In genomic region chr4:101419324-101420135, GRCh38 we compare ENCODE assay signal across 9 cellular contexts.
DNase-seq lines count a peak whose midpoint lies in the region; TF ChIP-seq lines count a peak whose summit lies in the region.
"Had no signal": no experiment of that assay in that cellular context is flagged by ENCODE, and none has a peak within 500 bp of the region (broad histone marks: within the 10 kb centered on the region; RNA-seq: fewer than 3 reads in every experiment).

No MANE protein-coding gene starts in this region.

- peaks cover 3% of the 10 kb centered on the region for H3K36me3 Mint-ChIP-seq in activated CD4-positive, alpha-beta T cell treated with anti-CD3 and anti-CD28 coated beads, Interleukin-2, amount 10 ng/mL, durations not matched to agents 24 days and 14 days (ENCODE audit: low read depth)

- H3K4me2 ChIP-seq in MM.1S (ENCODE audit: low read depth, low read length) = peak overlapping the region; percentile 64

- H4K20me1 ChIP-seq in MM.1S (ENCODE audit: insufficient read depth, low read length) = no peaks in the 10 kb centered on the region

- peak overlapping the region; percentile 55 for H3K27ac Mint-ChIP-seq in activated CD4-positive, alpha-beta T cell treated with anti-CD3 and anti-CD28 coated beads, Interleukin-2, amount 10 ng/mL, durations not matched to agents 24 days and 14 days

- peaks cover 4% of the 10 kb centered on the region for H3K9me3 Mint-ChIP-seq in activated CD4-positive, alpha-beta T cell treated with anti-CD3 and anti-CD28 coated beads, Interleukin-2, amount 10 ng/mL, durations not matched to agents 24 days and 14 days

- H3K27me3 Mint-ChIP-seq in activated CD4-positive, alpha-beta T cell treated with anti-CD3 and anti-CD28 coated beads, Interleukin-2, amount 10 ng/mL, durations not matched to agents 24 days and 14 days = peaks cover 26% of the 10 kb centered on the region

- peak overlapping the region; percentile 82 for H3K27ac ChIP-seq in MM.1S (ENCODE audit: low read length)
- H3K27ac ChIP-seq in colonic mucosa = peak overlapping the region; percentile 23

- peak overlapping the region; percentile 71 for H3K4me3 Mint-ChIP-seq in activated CD4-positive, alpha-beta T cell treated with anti-CD3 and anti-CD28 coated beads, Interleukin-2, amount 10 ng/mL, durations not matched to agents 24 days and 14 days

- H3K36me3 ChIP-seq in MM.1S (replicated peaks; ENCODE audit: insufficient read depth, low read length) = no peaks in the 10 kb centered on the region
- H3K36me3 ChIP-seq in colonic mucosa = no peaks in the 10 kb centered on the region

- peak overlapping the region; percentile 61 for H2AFZ ChIP-seq in MM.1S (ENCODE audit: low read length)

- H3K4me3 ChIP-seq in HFF-Myc (replicated peaks; ENCODE audit: low read depth, low read length) (no peak overlapping the region), MM.1S (ENCODE audit: low read length) (peak overlapping the region; percentile 28; the same call in 1 of the 2 replicates), colonic mucosa (no peak overlapping the region)
- H3K4me3 ChIP-seq: skin epidermis had no signal

- H3K9me2 ChIP-seq in MM.1S (replicated peaks; ENCODE audit: insufficient read depth, low read length) = no peaks in the 10 kb centered on the region

- H3K9ac ChIP-seq in MM.1S (ENCODE audit: low read length) (peak overlapping the region; percentile 19; the same call in 1 of the 2 replicates), colonic mucosa (ENCODE audit: low read depth in 2 of 2, low read length in 2 of 2) (no peak overlapping the region)

- H3K79me2 ChIP-seq in MM.1S (ENCODE audit: low read length) = no peaks in the 10 kb centered on the region

- H3K4me1 ChIP-seq in MM.1S (ENCODE audit: low read length) = peaks cover 31% of the 10 kb centered on the region
- H3K4me1 ChIP-seq in colonic mucosa = no peaks in the 10 kb centered on the region

- H3K9me3 ChIP-seq in MM.1S (replicated peaks; ENCODE audit: insufficient read depth, low read length) (no peaks in the 10 kb centered on the region), colonic mucosa (no peaks in the 10 kb centered on the region)

- TF ChIP-seq CTCF in HFF-Myc (IDR thresholded peaks at IDR 0.05; ENCODE audit: low read depth, low read length, missing control alignments) (no peak), MM.1S (IDR thresholded peaks at IDR 0.05; ENCODE audit: low read length) (no peak), colonic mucosa (IDR thresholded peaks at IDR 0.05) (no peak)

- no peaks in the 10 kb centered on the region for H3K27me3 ChIP-seq in MM.1S (replicated peaks; ENCODE audit: insufficient read depth, low read length)
- no peaks in the 10 kb centered on the region for H3K27me3 ChIP-seq in colonic mucosa

- intact Hi-C loops in activated CD4-positive, alpha-beta T cell treated with anti-CD3 and anti-CD28 coated beads, Interleukin-2, amount 10 ng/mL, durations not matched to agents 24 days and 14 days (cut with micrococcal nuclease) = loop anchor here (1.0 to 10.0 kb wide), 9 partner anchors 19 to 1337 kb away; partner anchors contain the start of gene SLC39A8
- intact Hi-C loops in colonic mucosa (cut with DNase I) = no loop called here

- DNase-seq in activated CD4-positive, alpha-beta T cell treated with anti-CD3 and anti-CD28 coated beads, Interleukin-2, amount 10 ng/mL, durations not matched to agents 24 days and 14 days = peak; percentile 63
- DNase-seq in activated CD4-positive, alpha-beta T cell treated with anti-CD3 and anti-CD28 coated beads, Interleukin-2, amount 50 U/mL, for 1 hour = no peak
- DNase-seq in HFF-Myc (ENCODE audit: extremely low read depth, low read depth) (peak; percentile 59), MM.1S (peak; percentile 88), colonic mucosa (peak; percentile 59), inferior parietal cortex (ENCODE audit: extremely low spot score) (no peak), AG08396 (ENCODE audit: low spot score) (no peak)
- no peak for DNase-seq in stimulated activated CD4-positive, alpha-beta T cell treated with anti-CD3 and anti-CD28 coated beads, Interleukin-1b, Interleukin-23, amount 100 ng/mL, for 48 hours

- H3K4me1 Mint-ChIP-seq in activated CD4-positive, alpha-beta T cell treated with anti-CD3 and anti-CD28 coated beads, Interleukin-2, amount 10 ng/mL, durations not matched to agents 24 days and 14 days = peaks cover 44% of the 10 kb centered on the region

- peaks cover 25% of the 10 kb centered on the region for H3F3A ChIP-seq in MM.1S (ENCODE audit: insufficient read depth, low read length)

Comparison
In these comparisons a context has a peak if more than half of its experiments do, and no peak if none do; other contexts are left out.
1. DNase-seq: peak in activated CD4-positive, alpha-beta T cell treated with anti-CD3 and anti-CD28 coated beads, Interleukin-2, amount 10 ng/mL, durations not matched to agents 24 days and 14 days (single experiment), HFF-Myc (single experiment), MM.1S (single experiment) and colonic mucosa (single experiment); none in activated CD4-positive, alpha-beta T cell treated with anti-CD3 and anti-CD28 coated beads, Interleukin-2, amount 50 U/mL, for 1 hour (single experiment), inferior parietal cortex (single experiment), AG08396 (single experiment) and stimulated activated CD4-positive, alpha-beta T cell treated with anti-CD3 and anti-CD28 coated beads, Interleukin-1b, Interleukin-23, amount 100 ng/mL, for 48 hours (single experiment).